ENCODE assay signal across 28 cellular contexts in genomic region chr15:53213336-53213735, GRCh38.
"Had no signal": no experiment of that assay in that cellular context is flagged by ENCODE, and none has a peak within 500 bp of the region (broad histone marks: within the 10 kb centered on the region; RNA-seq: fewer than 3 reads in every experiment).

No MANE protein-coding gene starts in this region.

- DNase-seq: colonic mucosa; cortex of kidney; dermis blood vessel endothelial cell; dorsolateral prefrontal cortex; effector CD4-positive, alpha-beta T cell; effector CD8-positive, alpha-beta T cell; effector memory CD4-positive, alpha-beta T cell; effector memory CD8-positive, alpha-beta T cell; endodermal cell; erythroblast; esophagus squamous epithelium; foreskin fibroblast; foreskin keratinocyte; foreskin melanocyte; gastrocnemius medialis; glutamatergic neuron; head of caudate nucleus; heart left ventricle; heart right ventricle had no signal

- ATAC-seq: effector memory CD8-positive, alpha-beta T cell; esophagus mucosa; foreskin keratinocyte; gastrocnemius medialis; gastroesophageal sphincter; heart left ventricle; heart right ventricle had no signal

- H3K36me3 ChIP-seq: colonic mucosa, esophagus muscularis mucosa, esophagus squamous epithelium, gastrocnemius medialis, gastroesophageal sphincter, heart left ventricle, heart right ventricle had no signal

- FAIRE-seq: colon, endometrium, endothelial cell of umbilical vein, frontal cortex had no signal

- H3K4me3 ChIP-seq: colonic mucosa, coronary artery, dorsolateral prefrontal cortex, esophagus muscularis mucosa, esophagus squamous epithelium, gastrocnemius medialis, gastroesophageal sphincter, heart left ventricle, heart right ventricle had no signal

- H3K27me3 ChIP-seq: colonic mucosa, esophagus muscularis mucosa, esophagus squamous epithelium, foreskin keratinocyte, gastrocnemius medialis had no signal

- H3K9me3 ChIP-seq: colonic mucosa, esophagus muscularis mucosa, esophagus squamous epithelium, gastrocnemius medialis, gastroesophageal sphincter, heart left ventricle, heart right ventricle had no signal

- H3K4me1 ChIP-seq: colonic mucosa, esophagus muscularis mucosa, esophagus squamous epithelium, foreskin keratinocyte, gastrocnemius medialis, gastroesophageal sphincter, heart left ventricle, heart right ventricle had no signal

- H3K27ac ChIP-seq: colonic mucosa, coronary artery, dorsolateral prefrontal cortex, epithelial cell of prostate, esophagus muscularis mucosa, esophagus squamous epithelium, foreskin keratinocyte, gastrocnemius medialis, gastroesophageal sphincter, heart left ventricle, heart right ventricle had no signal
